ENCODE assay signal across 8 cellular contexts in the genomic region with DNA sequence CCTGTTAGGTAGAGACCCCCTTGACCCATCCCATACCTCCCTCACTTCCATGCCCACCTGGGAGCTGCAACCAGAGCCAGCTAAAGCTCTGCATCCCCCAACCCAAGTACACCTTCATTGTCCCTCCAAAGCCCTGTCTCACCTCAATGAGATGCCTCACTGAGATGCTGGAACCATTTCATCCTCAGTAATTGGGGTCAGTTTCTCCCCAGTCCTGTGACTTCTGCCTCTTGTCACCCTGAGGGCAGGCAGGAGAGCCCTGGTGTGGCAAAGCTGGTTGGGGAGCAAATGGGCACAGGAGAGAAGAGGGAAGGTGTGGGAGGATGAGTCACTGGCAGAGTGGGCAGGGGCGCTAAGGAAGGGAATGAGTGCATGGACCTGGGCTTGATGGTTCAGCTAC. TPM values are rescaled to one million over a fixed set of nuclear protein-coding genes. Genes with fewer than 3 reads are reported as not detected.
DNase-seq lines count a peak whose midpoint lies in the region; ATAC-seq, FAIRE-seq and TF ChIP-seq lines count a peak whose summit lies in the region.

No MANE protein-coding gene starts in this region.

- H3K9me2 ChIP-seq in GM23248 (ENCODE audit: insufficient read depth): no peaks in the 10 kb centered on the region

- 29% methylated on average over 1 of the region's 1 CpG for WGBS in GM23248 (ENCODE audit: low coverage in 1 of 2, low lambda C conversion rate in 2 of 2, missing lambda C conversion rate in 2 of 2), 2 experiments
- 82% methylated on average over 1 of the region's 1 CpG; no CpG with 5 or more reads in 1 of the 2 experiments for WGBS in H1 (ENCODE audit: extremely low coverage in 1 of 2, insufficient coverage in 1 of 2, insufficient read length in 1 of 2, insufficient replicate concordance in 2 of 2, low coverage in 1 of 2, low lambda C conversion rate in 2 of 2, missing lambda C conversion rate in 1 of 2), 2 experiments

- H3K4me1 ChIP-seq in GM23248 (ENCODE audit: insufficient read depth) (peaks cover 24% of the 10 kb centered on the region), H1 (replicated peaks in 1 of 4; ENCODE audit: control insufficient read depth in 3 of 4, insufficient read depth in 4 of 4, low read length in 3 of 4) (peaks cover 0 to 6% (median 3%) of the 10 kb centered on the region in 4 experiments; a peak in 4 of 7 replicates), mucosa of descending colon (ENCODE audit: low read depth) (peaks cover 2% of the 10 kb centered on the region)

- H3K27me3 ChIP-seq in GM23248 (replicated peaks; ENCODE audit: insufficient read depth) (no peaks in the 10 kb centered on the region), H1 (replicated peaks in 1 of 4; ENCODE audit: control insufficient read depth in 3 of 4, extremely low read depth in 1 of 4, insufficient read depth in 3 of 4, low read length in 3 of 4) (no peaks in the 10 kb centered on the region)

- H2BK15ac ChIP-seq in H1 (ENCODE audit: low read length): no peak overlapping the region

- no peak overlapping the region for H4K5ac ChIP-seq in H1 (ENCODE audit: insufficient read length, low read depth, low read length)

- peak overlapping the region; percentile 60 for H3K4ac ChIP-seq in H1 (replicated peaks; ENCODE audit: insufficient read length, low read depth, low read length)

- no peaks in the 10 kb centered on the region for H3K27me3 Mint-ChIP-seq in T-helper 1 cell treated with Interleukin-12 subunit alpha and Interleukin-12 subunit beta and Interleukin-4 antibody, amounts not matched to agents 30 μg/mL and 1 μg/mL, for 36 hours (ENCODE audit: low read depth)

- no peak for TF ChIP-seq POLR2A in H1 (IDR thresholded peaks at IDR 0.05; ENCODE audit: control extremely low read depth in 1 of 2, low read depth in 2 of 2, low read length in 2 of 2)

- no peak overlapping the region for H4K91ac ChIP-seq in H1 (replicated peaks; ENCODE audit: insufficient read length, low read length)

- H3K79me1 ChIP-seq in H1 (ENCODE audit: low read depth, low read length): no peaks in the 10 kb centered on the region

- peak overlapping the region; percentile 15; the same call in 1 of the 2 replicates for H2AK5ac ChIP-seq in H1 (ENCODE audit: low read depth, low read length)

- 0 out of 2 replicates have a peak overlapping the region, but pooled peaks have one; percentile 31 for H4K8ac ChIP-seq in H1 (ENCODE audit: extremely low read depth, insufficient read depth, low read length)

- H3K23me2 ChIP-seq in H1 (ENCODE audit: low read depth, low read length): no peaks in the 10 kb centered on the region

- H3K9me3 Mint-ChIP-seq in T-helper 1 cell treated with Interleukin-12 subunit alpha and Interleukin-12 subunit beta and Interleukin-4 antibody, amounts not matched to agents 30 μg/mL and 1 μg/mL, for 36 hours: no peaks in the 10 kb centered on the region

- H2BK20ac ChIP-seq in H1 (ENCODE audit: low read length): no peak overlapping the region; the same call in 1 of the 2 replicates

- H3K9me3 ChIP-seq in GM23248 (ENCODE audit: low read depth) (no peaks in the 10 kb centered on the region), H1 (ENCODE audit: insufficient read depth in 2 of 2, low read depth in 1 of 2, low read length in 1 of 2) (no peaks in the 10 kb centered on the region), mucosa of descending colon (no peaks in the 10 kb centered on the region)

- H3K79me2 ChIP-seq in GM23248 (ENCODE audit: insufficient read depth) (no peaks in the 10 kb centered on the region), H1 (ENCODE audit: control insufficient read depth in 1 of 2, insufficient read depth in 2 of 2, low read length in 2 of 2) (no peaks in the 10 kb centered on the region)

- no peak for TF ChIP-seq EP300 in H1 (IDR thresholded peaks at IDR 0.05; ENCODE audit: borderline replicate concordance in 1 of 2, low read depth in 2 of 2, low read length in 2 of 2)

- H3K4me1 Mint-ChIP-seq in T-helper 1 cell treated with Interleukin-12 subunit alpha and Interleukin-12 subunit beta and Interleukin-4 antibody, amounts not matched to agents 30 μg/mL and 1 μg/mL, for 36 hours (ENCODE audit: low read depth): peaks cover 33% of the 10 kb centered on the region

- peak overlapping the region; percentile 35; the same call in 1 of the 2 replicates for H2BK12ac ChIP-seq in H1 (ENCODE audit: low read depth, low read length)

- H3K36me3 Mint-ChIP-seq in T-helper 1 cell treated with Interleukin-12 subunit alpha and Interleukin-12 subunit beta and Interleukin-4 antibody, amounts not matched to agents 30 μg/mL and 1 μg/mL, for 36 hours (ENCODE audit: low read depth): no peaks in the 10 kb centered on the region

- TF ChIP-seq RAD21 in H1 (IDR thresholded peaks at IDR 0.05 in 1 of 2, conservative IDR thresholded peaks at IDR 0.05 in 1 of 2; ENCODE audit: low read depth in 2 of 2, low read length in 2 of 2): no peak

- peak overlapping the region; percentile 34 for H3K18ac ChIP-seq in H1 (ENCODE audit: extremely low read depth, low read length)

- no peaks in the 10 kb centered on the region for H3K36me3 ChIP-seq in GM23248 (ENCODE audit: low read depth)
- H3K36me3 ChIP-seq in H1 (ENCODE audit: control insufficient read depth in 2 of 4, insufficient read depth in 4 of 4, low read length in 3 of 4): no peaks in the 10 kb centered on the region
- H3K36me3 ChIP-seq in mucosa of descending colon (ENCODE audit: low read depth): no peaks in the 10 kb centered on the region

- POLR2A ChIA-PET in H1 (lab: Charles Lee; ENCODE audit: partially characterized antibody): interaction anchor here (1.0 to 1.3 kb wide), 3 partner anchors 27 to 46 kb away, joined by 3 to 4 read pairs (median 3); no protein-coding TSS in a partner anchor

- H2AFZ ChIP-seq in GM23248 (peak overlapping the region; percentile 41), H1 (ENCODE audit: low read length) (peak overlapping the region; percentile 71; the same call in 1 of the 2 replicates)

- DNase-seq in GM23248 (peak; percentile 51), H1 (ENCODE audit: low read depth in 1 of 2, low spot score in 2 of 2) (no peak), anterior cingulate cortex (lab: John Stamatoyannopoulos, UW) (no peak), mucosa of descending colon (no peak), putamen (ENCODE audit: low spot score) (no peak)
- DNase-seq in stimulated activated CD4-positive, alpha-beta T cell treated with anti-CD3 and anti-CD28 coated beads, Interleukin-4, amount 100 ng/mL, for 1 hour: peak; percentile 34

- peak overlapping the region; percentile 74 for H3K9ac ChIP-seq in GM23248
- H3K9ac ChIP-seq in H1 (replicated peaks in 1 of 4; ENCODE audit: extremely low read depth in 1 of 4, low read depth in 3 of 4, low read length in 3 of 4): no peak overlapping the region

- FAIRE-seq in H1 (lab: Jason Lieb, UNC): no peak

- H4K20me1 ChIP-seq in GM23248 (ENCODE audit: insufficient read depth) (no peaks in the 10 kb centered on the region), H1 (replicated peaks in 1 of 2; ENCODE audit: control insufficient read depth in 1 of 2, insufficient read depth in 2 of 2, low read length in 2 of 2) (no peaks in the 10 kb centered on the region)

- peak overlapping the region; percentile 89 for H3K27ac ChIP-seq in GM23248
- no peak overlapping the region for H3K27ac ChIP-seq in H1 (ENCODE audit: low read depth, low read length)

- H3K56ac ChIP-seq in H1 (replicated peaks; ENCODE audit: insufficient read length, low read depth, low read length): no peak overlapping the region

- H2BK5ac ChIP-seq in H1 (ENCODE audit: low read depth, low read length): peak overlapping the region; percentile 77; the same call in 1 of the 2 replicates

- peaks cover 13% of the 10 kb centered on the region for H3F3A ChIP-seq in GM23248 (ENCODE audit: insufficient read depth)

- H2BK120ac ChIP-seq in H1 (replicated peaks; ENCODE audit: low read depth, low read length): peak overlapping the region; percentile 62

- in situ Hi-C loops in GM23248 (cut with MboI): no loop called here

- ATAC-seq in mucosa of descending colon: no peak
- ATAC-seq in GM18858 (IDR thresholded peaks at IDR 0.05; ENCODE audit: unreplicated experiment): no peak

- intact Hi-C loops in mucosa of descending colon (cut with DNase I, micrococcal nuclease): loop anchor here in 1 of 2 donors (10.0 kb wide), 1 partner anchor 68 kb away; no protein-coding TSS in a partner anchor

- peak overlapping the region; percentile 48 for H3K4me2 ChIP-seq in GM23248 (ENCODE audit: unreplicated experiment)
- no peak overlapping the region for H3K4me2 ChIP-seq in H1 (ENCODE audit: insufficient read depth in 1 of 2, low read depth in 2 of 2, low read length in 2 of 2)

- no peak overlapping the region for H3K14ac ChIP-seq in H1 (ENCODE audit: insufficient read length)

- no peak for TF ChIP-seq CTCF in H1 (IDR thresholded peaks at IDR 0.05; ENCODE audit: control extremely low read depth in 1 of 3, insufficient read depth in 1 of 3, low read depth in 1 of 3, low read length in 3 of 3)
- no peak for TF ChIP-seq CTCF in mucosa of descending colon (IDR thresholded peaks at IDR 0.05)

- H3K4me3 Mint-ChIP-seq in T-helper 1 cell treated with Interleukin-12 subunit alpha and Interleukin-12 subunit beta and Interleukin-4 antibody, amounts not matched to agents 30 μg/mL and 1 μg/mL, for 36 hours: peak overlapping the region; percentile 70

- no peak overlapping the region for H3K4me3 ChIP-seq in GM23248
- H3K4me3 ChIP-seq in H1 (ENCODE audit: extremely low read depth in 1 of 4, insufficient read depth in 2 of 4, low read depth in 3 of 4, low read length in 4 of 4): no peak overlapping the region
- H3K4me3 ChIP-seq in mucosa of descending colon: no peak overlapping the region

- CTCF ChIA-PET in H1 (lab: Charles Lee; ENCODE audit: partially characterized antibody): interaction anchor here (0.5 to 4.9 kb wide), 9 partner anchors 10 to 96 kb away, joined by 3 to 37 read pairs (median 5); no protein-coding TSS in a partner anchor

- peak overlapping the region; percentile 93 for H3K27ac Mint-ChIP-seq in T-helper 1 cell treated with Interleukin-12 subunit alpha and Interleukin-12 subunit beta and Interleukin-4 antibody, amounts not matched to agents 30 μg/mL and 1 μg/mL, for 36 hours

- no peak overlapping the region for H3K23ac ChIP-seq in H1 (ENCODE audit: insufficient read length)

RNA-seq across cellular contexts. Expression of a gene that starts 27.9 kb away (rescaled TPM):
- not detected in 2 replicates for total RNA-seq in GM23248 (2014; rRNA removed; shearing (Covaris generic))
- polyA plus RNA-seq in GM23248 (2016; fragmentation: Nextera tagmentation; extraction: Ambion mirVana) (not detected in 2 replicates), H1 (2011; rRNA removed) (not detected in 2 replicates)
- not detected in 2 replicates for total RNA-seq in H1 (2021; fragmentation: NEBNext Ultra II Directional; extraction: Animal tissue kit (Norgen Biotek cat#: 25700))
- polyA plus RNA-seq in H1 (2011; cell fraction: cytosol; rRNA removed): not detected
- polyA plus RNA-seq in H1 (2011; cell fraction: nucleus; rRNA removed): not detected
- polyA plus RNA-seq in H1 (2012, experiment 1 of 2): not detected in 4 replicates
- polyA plus RNA-seq in H1 (2012, experiment 2 of 2): not detected
- polyA plus RNA-seq in H1 (2013, experiment 1 of 2): not detected
- polyA plus RNA-seq in H1 (2013, experiment 2 of 2): not detected
- polyA minus RNA-seq in H1 (2011; rRNA and poly(A)+ RNA removed): not detected in 2 replicates
- not detected for polyA minus RNA-seq in H1 (2011; cell fraction: cytosol; rRNA and poly(A)+ RNA removed)
- not detected for polyA minus RNA-seq in H1 (2011; cell fraction: nucleus; rRNA and poly(A)+ RNA removed)
- total RNA-seq in mucosa of descending colon: not detected

RNA-seq across cellular contexts. Expression of a gene that starts 47.2 kb away (rescaled TPM):
- total RNA-seq in GM23248 (2014; rRNA removed; shearing (Covaris generic)): 135 and 153 TPM in 2 replicates
- polyA plus RNA-seq in GM23248 (2016; fragmentation: Nextera tagmentation; extraction: Ambion mirVana): 191 and 193 TPM in 2 replicates
- total RNA-seq in H1 (2021; fragmentation: NEBNext Ultra II Directional; extraction: Animal tissue kit (Norgen Biotek cat#: 25700)): 105 and 106 TPM in 2 replicates
- polyA plus RNA-seq in H1 (2011; rRNA removed): 32.6 and 42.6 TPM in 2 replicates
- 40.1 TPM for polyA plus RNA-seq in H1 (2011; cell fraction: cytosol; rRNA removed)
- polyA plus RNA-seq in H1 (2011; cell fraction: nucleus; rRNA removed): 33.4 TPM
- polyA plus RNA-seq in H1 (2012, experiment 1 of 2): 57.6 to 70.4 TPM (median 63.4 TPM) in 4 replicates
- 13.6 TPM for polyA plus RNA-seq in H1 (2012, experiment 2 of 2)
- polyA plus RNA-seq in H1 (2013, experiment 1 of 2): 106 TPM
- polyA plus RNA-seq in H1 (2013, experiment 2 of 2): 112 TPM
- polyA minus RNA-seq in H1 (2011; rRNA and poly(A)+ RNA removed): 76.1 and 92.2 TPM in 2 replicates
- 36.8 TPM for polyA minus RNA-seq in H1 (2011; cell fraction: cytosol; rRNA and poly(A)+ RNA removed)
- 69.1 TPM for polyA minus RNA-seq in H1 (2011; cell fraction: nucleus; rRNA and poly(A)+ RNA removed)
- 100 to 1,000 TPM in 1 of 3 donors, 10 to 100 TPM in 2; 64.3 to 128 (median 80.6) TPM for total RNA-seq in mucosa of descending colon

Comparison
In these comparisons a context has a peak if more than half of its experiments do, and no peak if none do; other contexts are left out.
1. DNase-seq: peak in GM23248 (single experiment) and stimulated activated CD4-positive, alpha-beta T cell treated with anti-CD3 and anti-CD28 coated beads, Interleukin-4, amount 100 ng/mL, for 1 hour (single experiment); none in H1 (0 of 2), anterior cingulate cortex (0 of 58), mucosa of descending colon (0 of 3) and putamen (single experiment).